Comparison of ENCODE assay signal across 1 cellular context in the genomic region with DNA sequence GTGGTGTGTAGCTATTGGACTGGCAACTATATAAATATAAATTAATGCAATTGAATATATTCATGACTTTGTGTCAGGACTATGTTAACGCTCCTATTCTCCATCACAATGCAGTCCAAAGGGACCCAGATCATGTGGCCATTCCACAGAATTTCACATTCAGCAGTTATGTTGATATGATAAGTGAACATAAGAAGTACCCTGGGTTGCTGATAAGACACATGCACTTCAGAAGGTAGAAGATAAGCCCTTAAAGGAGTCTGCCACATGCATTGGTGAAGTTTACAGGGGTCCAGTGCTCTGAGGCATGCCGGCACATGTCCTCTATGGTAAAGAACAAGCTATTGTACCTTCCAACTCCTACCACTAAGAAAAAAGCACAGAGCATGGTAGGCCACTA.
TF ChIP-seq lines count a peak whose summit lies in the region.

No MANE protein-coding gene starts in this region.

TF ChIP-seq in K562, 482 proteins besides CTCF, POLR2A, EP300 and RAD21 (continued from another document and continues in another):
- TF ChIP-seq, protein P1, sequence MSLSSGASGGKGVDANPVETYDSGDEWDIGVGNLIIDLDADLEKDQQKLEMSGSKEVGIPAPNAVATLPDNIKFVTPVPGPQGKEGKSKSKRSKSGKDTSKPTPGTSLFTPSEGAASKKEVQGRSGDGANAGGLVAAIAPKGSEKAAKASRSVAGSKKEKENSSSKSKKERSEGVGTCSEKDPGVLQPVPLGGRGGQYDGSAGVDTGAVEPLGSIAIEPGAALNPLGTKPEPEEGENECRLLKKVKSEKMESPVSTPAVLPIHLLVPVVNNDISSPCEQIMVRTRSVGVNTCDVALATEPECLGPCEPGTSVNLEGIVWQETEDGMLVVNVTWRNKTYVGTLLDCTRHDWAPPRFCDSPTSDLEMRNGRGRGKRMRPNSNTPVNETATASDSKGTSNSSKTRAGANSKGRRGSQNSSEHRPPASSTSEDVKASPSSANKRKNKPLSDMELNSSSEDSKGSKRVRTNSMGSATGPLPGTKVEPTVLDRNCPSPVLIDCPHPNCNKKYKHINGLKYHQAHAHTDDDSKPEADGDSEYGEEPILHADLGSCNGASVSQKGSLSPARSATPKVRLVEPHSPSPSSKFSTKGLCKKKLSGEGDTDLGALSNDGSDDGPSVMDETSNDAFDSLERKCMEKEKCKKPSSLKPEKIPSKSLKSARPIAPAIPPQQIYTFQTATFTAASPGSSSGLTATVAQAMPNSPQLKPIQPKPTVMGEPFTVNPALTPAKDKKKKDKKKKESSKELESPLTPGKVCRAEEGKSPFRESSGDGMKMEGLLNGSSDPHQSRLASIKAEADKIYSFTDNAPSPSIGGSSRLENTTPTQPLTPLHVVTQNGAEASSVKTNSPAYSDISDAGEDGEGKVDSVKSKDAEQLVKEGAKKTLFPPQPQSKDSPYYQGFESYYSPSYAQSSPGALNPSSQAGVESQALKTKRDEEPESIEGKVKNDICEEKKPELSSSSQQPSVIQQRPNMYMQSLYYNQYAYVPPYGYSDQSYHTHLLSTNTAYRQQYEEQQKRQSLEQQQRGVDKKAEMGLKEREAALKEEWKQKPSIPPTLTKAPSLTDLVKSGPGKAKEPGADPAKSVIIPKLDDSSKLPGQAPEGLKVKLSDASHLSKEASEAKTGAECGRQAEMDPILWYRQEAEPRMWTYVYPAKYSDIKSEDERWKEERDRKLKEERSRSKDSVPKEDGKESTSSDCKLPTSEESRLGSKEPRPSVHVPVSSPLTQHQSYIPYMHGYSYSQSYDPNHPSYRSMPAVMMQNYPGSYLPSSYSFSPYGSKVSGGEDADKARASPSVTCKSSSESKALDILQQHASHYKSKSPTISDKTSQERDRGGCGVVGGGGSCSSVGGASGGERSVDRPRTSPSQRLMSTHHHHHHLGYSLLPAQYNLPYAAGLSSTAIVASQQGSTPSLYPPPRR (CRISPR knock-in tag; IDR thresholded peaks at IDR 0.05; ENCODE audit: borderline replicate concordance), result no peak
- no peak for TF ChIP-seq XRCC4 (IDR thresholded peaks at IDR 0.05; ENCODE audit: extremely low read depth, insufficient read depth, insufficient read length)
- TF ChIP-seq DACH1 (IDR thresholded peaks at IDR 0.05; ENCODE audit: partially characterized antibody), result no peak
- no peak for TF ChIP-seq ZNF121 (CRISPR knock-in tag; conservative IDR thresholded peaks at IDR 0.05)
- no peak for TF ChIP-seq KDM1A (IDR thresholded peaks at IDR 0.05)
- TF ChIP-seq, protein P2, sequence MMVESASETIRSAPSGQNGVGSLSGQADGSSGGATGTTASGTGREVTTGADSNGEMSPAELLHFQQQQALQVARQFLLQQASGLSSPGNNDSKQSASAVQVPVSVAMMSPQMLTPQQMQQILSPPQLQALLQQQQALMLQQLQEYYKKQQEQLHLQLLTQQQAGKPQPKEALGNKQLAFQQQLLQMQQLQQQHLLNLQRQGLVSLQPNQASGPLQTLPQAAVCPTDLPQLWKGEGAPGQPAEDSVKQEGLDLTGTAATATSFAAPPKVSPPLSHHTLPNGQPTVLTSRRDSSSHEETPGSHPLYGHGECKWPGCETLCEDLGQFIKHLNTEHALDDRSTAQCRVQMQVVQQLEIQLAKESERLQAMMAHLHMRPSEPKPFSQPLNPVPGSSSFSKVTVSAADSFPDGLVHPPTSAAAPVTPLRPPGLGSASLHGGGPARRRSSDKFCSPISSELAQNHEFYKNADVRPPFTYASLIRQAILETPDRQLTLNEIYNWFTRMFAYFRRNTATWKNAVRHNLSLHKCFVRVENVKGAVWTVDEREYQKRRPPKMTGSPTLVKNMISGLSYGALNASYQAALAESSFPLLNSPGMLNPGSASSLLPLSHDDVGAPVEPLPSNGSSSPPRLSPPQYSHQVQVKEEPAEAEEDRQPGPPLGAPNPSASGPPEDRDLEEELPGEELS (CRISPR knock-in tag; IDR thresholded peaks at IDR 0.05; ENCODE audit: borderline replicate concordance), result no peak
- TF ChIP-seq IFI16 (CRISPR knock-in tag; IDR thresholded peaks at IDR 0.05), result no peak
- no peak for TF ChIP-seq MAFF (IDR thresholded peaks at IDR 0.05; ENCODE audit: low read length)
- peak; percentile 65 for TF ChIP-seq NCOR1 (IDR thresholded peaks at IDR 0.05)
- 0 out of 2 replicates have a peak, but pooled peaks have one; percentile 28 for TF ChIP-seq POLR2AphosphoS5 (IDR thresholded peaks at IDR 0.05; ENCODE audit: control insufficient read depth, insufficient read depth, low read depth, low read length)
- no peak for TF ChIP-seq TCFL5 (CRISPR knock-in tag; conservative IDR thresholded peaks at IDR 0.05)
- no peak for TF ChIP-seq PCBP2 (IDR thresholded peaks at IDR 0.05; ENCODE audit: low read depth, low read length, poor library complexity, severe bottlenecking)
- no peak for TF ChIP-seq THRAP3 (IDR thresholded peaks at IDR 0.05; ENCODE audit: borderline replicate concordance)
- TF ChIP-seq, protein P3, sequence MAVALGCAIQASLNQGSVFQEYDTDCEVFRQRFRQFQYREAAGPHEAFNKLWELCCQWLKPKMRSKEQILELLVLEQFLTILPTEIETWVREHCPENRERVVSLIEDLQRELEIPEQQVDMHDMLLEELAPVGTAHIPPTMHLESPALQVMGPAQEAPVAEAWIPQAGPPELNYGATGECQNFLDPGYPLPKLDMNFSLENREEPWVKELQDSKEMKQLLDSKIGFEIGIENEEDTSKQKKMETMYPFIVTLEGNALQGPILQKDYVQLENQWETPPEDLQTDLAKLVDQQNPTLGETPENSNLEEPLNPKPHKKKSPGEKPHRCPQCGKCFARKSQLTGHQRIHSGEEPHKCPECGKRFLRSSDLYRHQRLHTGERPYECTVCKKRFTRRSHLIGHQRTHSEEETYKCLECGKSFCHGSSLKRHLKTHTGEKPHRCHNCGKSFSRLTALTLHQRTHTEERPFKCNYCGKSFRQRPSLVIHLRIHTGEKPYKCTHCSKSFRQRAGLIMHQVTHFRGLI (CRISPR knock-in tag; IDR thresholded peaks at IDR 0.05), result no peak
- TF ChIP-seq HNRNPK (IDR thresholded peaks at IDR 0.05; ENCODE audit: low read depth, low read length, poor library complexity, severe bottlenecking), result no peak
- TF ChIP-seq, protein P4, sequence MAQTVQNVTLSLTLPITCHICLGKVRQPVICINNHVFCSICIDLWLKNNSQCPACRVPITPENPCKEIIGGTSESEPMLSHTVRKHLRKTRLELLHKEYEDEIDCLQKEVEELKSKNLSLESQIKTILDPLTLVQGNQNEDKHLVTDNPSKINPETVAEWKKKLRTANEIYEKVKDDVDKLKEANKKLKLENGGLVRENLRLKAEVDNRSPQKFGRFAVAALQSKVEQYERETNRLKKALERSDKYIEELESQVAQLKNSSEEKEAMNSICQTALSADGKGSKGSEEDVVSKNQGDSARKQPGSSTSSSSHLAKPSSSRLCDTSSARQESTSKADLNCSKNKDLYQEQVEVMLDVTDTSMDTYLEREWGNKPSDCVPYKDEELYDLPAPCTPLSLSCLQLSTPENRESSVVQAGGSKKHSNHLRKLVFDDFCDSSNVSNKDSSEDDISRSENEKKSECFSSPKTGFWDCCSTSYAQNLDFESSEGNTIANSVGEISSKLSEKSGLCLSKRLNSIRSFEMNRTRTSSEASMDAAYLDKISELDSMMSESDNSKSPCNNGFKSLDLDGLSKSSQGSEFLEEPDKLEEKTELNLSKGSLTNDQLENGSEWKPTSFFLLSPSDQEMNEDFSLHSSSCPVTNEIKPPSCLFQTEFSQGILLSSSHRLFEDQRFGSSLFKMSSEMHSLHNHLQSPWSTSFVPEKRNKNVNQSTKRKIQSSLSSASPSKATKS (CRISPR knock-in tag; IDR thresholded peaks at IDR 0.05), result no peak
- TF ChIP-seq TEAD1 (CRISPR knock-in tag; IDR thresholded peaks at IDR 0.05), result no peak
- TF ChIP-seq COPS2 (conservative IDR thresholded peaks at IDR 0.05), result no peak
- TF ChIP-seq TBP (optimal IDR thresholded peaks at IDR 0.05; ENCODE audit: low read depth, low read length), result no peak
- no peak for TF ChIP-seq DMBX1 (CRISPR knock-in tag; IDR thresholded peaks at IDR 0.05; ENCODE audit: borderline replicate concordance)
- no peak for TF ChIP-seq BHLHE40 (IDR thresholded peaks at IDR 0.05; ENCODE audit: low read length)
- TF ChIP-seq ESRRB (CRISPR knock-in tag; IDR thresholded peaks at IDR 0.05; ENCODE audit: borderline replicate concordance), result no peak
- TF ChIP-seq, protein P5, sequence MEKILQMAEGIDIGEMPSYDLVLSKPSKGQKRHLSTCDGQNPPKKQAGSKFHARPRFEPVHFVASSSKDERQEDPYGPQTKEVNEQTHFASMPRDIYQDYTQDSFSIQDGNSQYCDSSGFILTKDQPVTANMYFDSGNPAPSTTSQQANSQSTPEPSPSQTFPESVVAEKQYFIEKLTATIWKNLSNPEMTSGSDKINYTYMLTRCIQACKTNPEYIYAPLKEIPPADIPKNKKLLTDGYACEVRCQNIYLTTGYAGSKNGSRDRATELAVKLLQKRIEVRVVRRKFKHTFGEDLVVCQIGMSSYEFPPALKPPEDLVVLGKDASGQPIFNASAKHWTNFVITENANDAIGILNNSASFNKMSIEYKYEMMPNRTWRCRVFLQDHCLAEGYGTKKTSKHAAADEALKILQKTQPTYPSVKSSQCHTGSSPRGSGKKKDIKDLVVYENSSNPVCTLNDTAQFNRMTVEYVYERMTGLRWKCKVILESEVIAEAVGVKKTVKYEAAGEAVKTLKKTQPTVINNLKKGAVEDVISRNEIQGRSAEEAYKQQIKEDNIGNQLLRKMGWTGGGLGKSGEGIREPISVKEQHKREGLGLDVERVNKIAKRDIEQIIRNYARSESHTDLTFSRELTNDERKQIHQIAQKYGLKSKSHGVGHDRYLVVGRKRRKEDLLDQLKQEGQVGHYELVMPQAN (IDR thresholded peaks at IDR 0.05; ENCODE audit: borderline replicate concordance), result no peak
- TF ChIP-seq, protein P6, sequence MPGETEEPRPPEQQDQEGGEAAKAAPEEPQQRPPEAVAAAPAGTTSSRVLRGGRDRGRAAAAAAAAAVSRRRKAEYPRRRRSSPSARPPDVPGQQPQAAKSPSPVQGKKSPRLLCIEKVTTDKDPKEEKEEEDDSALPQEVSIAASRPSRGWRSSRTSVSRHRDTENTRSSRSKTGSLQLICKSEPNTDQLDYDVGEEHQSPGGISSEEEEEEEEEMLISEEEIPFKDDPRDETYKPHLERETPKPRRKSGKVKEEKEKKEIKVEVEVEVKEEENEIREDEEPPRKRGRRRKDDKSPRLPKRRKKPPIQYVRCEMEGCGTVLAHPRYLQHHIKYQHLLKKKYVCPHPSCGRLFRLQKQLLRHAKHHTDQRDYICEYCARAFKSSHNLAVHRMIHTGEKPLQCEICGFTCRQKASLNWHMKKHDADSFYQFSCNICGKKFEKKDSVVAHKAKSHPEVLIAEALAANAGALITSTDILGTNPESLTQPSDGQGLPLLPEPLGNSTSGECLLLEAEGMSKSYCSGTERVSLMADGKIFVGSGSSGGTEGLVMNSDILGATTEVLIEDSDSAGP (CRISPR knock-in tag; IDR thresholded peaks at IDR 0.05), result no peak
- TF ChIP-seq, protein P7, sequence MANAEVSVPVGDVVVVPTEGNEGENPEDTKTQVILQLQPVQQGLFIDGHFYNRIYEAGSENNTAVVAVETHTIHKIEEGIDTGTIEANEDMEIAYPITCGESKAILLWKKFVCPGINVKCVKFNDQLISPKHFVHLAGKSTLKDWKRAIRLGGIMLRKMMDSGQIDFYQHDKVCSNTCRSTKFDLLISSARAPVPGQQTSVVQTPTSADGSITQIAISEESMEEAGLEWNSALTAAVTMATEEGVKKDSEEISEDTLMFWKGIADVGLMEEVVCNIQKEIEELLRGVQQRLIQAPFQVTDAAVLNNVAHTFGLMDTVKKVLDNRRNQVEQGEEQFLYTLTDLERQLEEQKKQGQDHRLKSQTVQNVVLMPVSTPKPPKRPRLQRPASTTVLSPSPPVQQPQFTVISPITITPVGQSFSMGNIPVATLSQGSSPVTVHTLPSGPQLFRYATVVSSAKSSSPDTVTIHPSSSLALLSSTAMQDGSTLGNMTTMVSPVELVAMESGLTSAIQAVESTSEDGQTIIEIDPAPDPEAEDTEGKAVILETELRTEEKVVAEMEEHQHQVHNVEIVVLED (CRISPR knock-in tag; IDR thresholded peaks at IDR 0.05), result no peak
- 0 out of 2 replicates have a peak, but pooled peaks have one; percentile 24 for TF ChIP-seq GATA2 (CRISPR knock-in tag; IDR thresholded peaks at IDR 0.05)
- TF ChIP-seq, protein P8, sequence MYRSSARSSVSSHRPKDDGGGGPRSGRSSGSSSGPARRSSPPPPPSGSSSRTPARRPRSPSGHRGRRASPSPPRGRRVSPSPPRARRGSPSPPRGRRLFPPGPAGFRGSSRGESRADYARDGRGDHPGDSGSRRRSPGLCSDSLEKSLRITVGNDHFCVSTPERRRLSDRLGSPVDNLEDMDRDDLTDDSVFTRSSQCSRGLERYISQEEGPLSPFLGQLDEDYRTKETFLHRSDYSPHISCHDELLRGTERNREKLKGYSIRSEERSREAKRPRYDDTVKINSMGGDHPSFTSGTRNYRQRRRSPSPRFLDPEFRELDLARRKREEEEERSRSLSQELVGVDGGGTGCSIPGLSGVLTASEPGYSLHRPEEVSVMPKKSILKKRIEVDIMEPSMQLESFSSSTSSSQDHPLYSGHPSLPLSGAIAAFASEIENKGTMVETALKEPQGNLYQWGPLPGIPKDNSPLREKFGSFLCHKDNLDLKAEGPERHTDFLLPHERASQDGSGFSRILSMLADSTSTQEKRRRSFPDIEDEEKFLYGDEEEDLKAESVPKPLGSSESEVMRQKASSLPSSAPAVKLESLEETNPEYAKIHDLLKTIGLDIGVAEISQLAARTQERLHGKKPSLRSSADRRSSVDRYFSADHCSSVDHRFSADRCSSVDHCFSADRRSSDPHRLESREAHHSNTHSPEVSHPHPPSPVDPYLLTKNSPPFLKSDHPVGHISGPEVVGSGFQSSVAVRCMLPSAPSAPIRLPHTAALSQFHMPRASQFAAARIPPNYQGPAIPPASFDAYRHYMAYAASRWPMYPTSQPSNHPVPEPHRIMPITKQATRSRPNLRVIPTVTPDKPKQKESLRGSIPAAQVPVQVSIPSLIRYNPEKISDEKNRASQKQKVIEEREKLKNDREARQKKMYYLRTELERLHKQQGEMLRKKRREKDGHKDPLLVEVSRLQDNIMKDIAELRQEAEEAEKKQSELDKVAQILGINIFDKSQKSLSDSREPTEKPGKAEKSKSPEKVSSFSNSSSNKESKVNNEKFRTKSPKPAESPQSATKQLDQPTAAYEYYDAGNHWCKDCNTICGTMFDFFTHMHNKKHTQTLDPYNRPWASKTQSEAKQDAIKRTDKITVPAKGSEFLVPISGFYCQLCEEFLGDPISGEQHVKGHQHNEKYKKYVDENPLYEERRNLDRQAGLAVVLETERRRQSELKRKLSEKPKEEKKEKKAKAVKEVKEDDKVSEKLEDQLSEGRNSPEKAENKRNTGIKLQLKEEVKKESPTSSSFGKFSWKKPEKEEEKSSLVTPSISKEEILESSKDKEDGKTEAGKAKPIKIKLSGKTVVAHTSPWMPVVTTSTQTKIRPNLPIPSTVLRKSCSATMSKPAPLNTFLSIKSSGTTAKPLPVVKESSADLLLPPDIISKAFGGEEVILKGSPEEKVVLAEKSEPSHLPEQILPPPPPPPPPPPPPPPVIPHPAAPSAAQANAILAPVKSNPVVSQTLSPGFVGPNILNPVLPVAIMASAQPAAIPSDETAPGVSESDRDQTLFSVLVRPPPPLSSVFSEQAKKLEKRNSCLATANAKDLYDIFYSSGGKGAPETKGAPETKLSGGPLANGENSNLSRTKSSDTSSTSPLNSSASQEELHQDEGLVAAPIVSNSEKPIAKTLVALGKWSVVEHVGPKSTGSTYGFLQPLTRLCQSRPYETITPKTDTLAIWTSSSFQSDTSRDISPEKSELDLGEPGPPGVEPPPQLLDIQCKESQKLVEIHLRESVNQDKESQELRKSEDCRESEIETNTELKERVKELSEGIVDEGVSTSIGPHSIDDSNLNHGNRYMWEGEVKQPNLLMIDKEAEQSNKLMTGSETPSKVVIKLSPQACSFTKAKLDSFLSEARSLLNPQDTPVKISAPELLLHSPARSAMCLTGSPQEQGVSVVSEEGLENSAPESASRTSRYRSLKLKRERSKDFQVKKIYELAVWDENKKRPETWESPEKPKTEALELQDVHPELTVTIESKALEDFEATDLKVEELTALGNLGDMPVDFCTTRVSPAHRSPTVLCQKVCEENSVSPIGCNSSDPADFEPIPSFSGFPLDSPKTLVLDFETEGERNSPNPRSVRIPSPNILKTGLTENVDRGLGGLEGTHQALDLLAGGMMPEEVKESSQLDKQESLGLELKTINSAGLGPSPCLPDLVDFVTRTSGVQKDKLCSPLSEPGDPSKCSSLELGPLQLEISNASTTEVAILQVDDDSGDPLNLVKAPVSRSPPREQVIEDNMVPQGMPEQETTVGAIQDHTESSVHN (IDR thresholded peaks at IDR 0.05; ENCODE audit: borderline replicate concordance in 1 of 2, low read depth in 1 of 2), result no peak
